ENCODE assay signal across 27 cellular contexts in genomic region chr13:83295684-83296083, GRCh38.
"Had no signal": no experiment of that assay in that cellular context is flagged by ENCODE, and none has a peak within 500 bp of the region (broad histone marks: within the 10 kb centered on the region; RNA-seq: fewer than 3 reads in every experiment).

No MANE protein-coding gene starts in this region.

- H3K27me3 ChIP-seq: ascending aorta, breast epithelium, cardiac muscle cell, colonic mucosa, esophagus squamous epithelium had no signal

- H3K36me3 ChIP-seq: ascending aorta, breast epithelium, cardiac muscle cell, colonic mucosa, esophagus squamous epithelium had no signal

- ATAC-seq: activated CD4-positive, alpha-beta T cell treated with anti-CD3 and anti-CD28 coated beads for 36 hours; activated CD8-positive, alpha-beta memory T cell treated with anti-CD3 and anti-CD28 coated beads, Interleukin-2, amount 10 ng/mL, durations not matched to agents 7 days and 5 days; activated CD8-positive, alpha-beta T cell treated with anti-CD3 and anti-CD28 coated beads, Interleukin-2, amount 10 ng/mL, durations not matched to agents 7 days and 5 days; activated naive CD4-positive, alpha-beta T cell treated with anti-CD3 and anti-CD28 coated beads, Interleukin-2, amount 50 U/mL, for 72 hours; activated T-cell treated with anti-CD3 and anti-CD28 coated beads, Interleukin-2, amount 50 U/mL, for 72 hours; T-helper 17 cell had no signal

- H3K4me3 ChIP-seq: ascending aorta, breast epithelium, cardiac muscle cell, colonic mucosa, esophagus squamous epithelium had no signal

- H3K4me1 ChIP-seq: ascending aorta, breast epithelium, colonic mucosa, esophagus squamous epithelium had no signal

- H3K9me3 ChIP-seq: ascending aorta, breast epithelium, colonic mucosa had no signal

- DNase-seq: activated CD4-positive, alpha-beta memory T cell treated with anti-CD3 and anti-CD28 coated beads for 36 hours; activated CD4-positive, alpha-beta T cell treated with anti-CD3 and anti-CD28 coated beads for 36 hours; activated CD4-positive, alpha-beta T cell treated with anti-CD3 and anti-CD28 coated beads, Interleukin-2, amount 10 ng/mL, durations not matched to agents 24 days and 14 days; activated CD4-positive, CD25-positive, alpha-beta regulatory T cell; activated CD4-positive, CD25-positive, alpha-beta regulatory T cell treated with anti-CD3 and anti-CD28 coated beads, Interleukin-2, amount 50 U/mL, for 72 hours; activated CD8-positive, alpha-beta memory T cell treated with anti-CD3 and anti-CD28 coated beads, Interleukin-2, amount 10 ng/mL, durations not matched to agents 7 days and 5 days; activated CD8-positive, alpha-beta memory T cell treated with anti-CD3 and anti-CD28 coated beads, Interleukin-2, amount 50 U/mL, for 4 hours; activated CD8-positive, alpha-beta T cell treated with anti-CD3 and anti-CD28 coated beads, Interleukin-2, amount 10 ng/mL, durations not matched to agents 7 days and 5 days; activated gamma-delta T cell; activated naive CD4-positive, alpha-beta T cell; activated naive CD4-positive, alpha-beta T cell treated with anti-CD3 and anti-CD28 coated beads, Interleukin-2, amount 10 ng/mL, durations not matched to agents 7 days and 5 days; activated naive CD8-positive, alpha-beta T cell treated with anti-CD3 and anti-CD28 coated beads, Interleukin-2, amount 10 ng/mL, durations not matched to agents 7 days and 5 days; activated T-cell treated with anti-CD3 and anti-CD28 coated beads, Interleukin-2, amount 50 U/mL, for 24 hours; activated T-cell treated with anti-CD3 and anti-CD28 coated beads, Interleukin-2, amount 50 U/mL, for 72 hours; central memory CD4-positive, alpha-beta T cell; cerebellar nuclear complex; colonic mucosa; effector CD8-positive, alpha-beta T cell; esophagus squamous epithelium; head of caudate nucleus; hippocampal formation; T-helper 17 cell had no signal

- H3K27ac ChIP-seq: ascending aorta, breast epithelium, cardiac muscle cell, colonic mucosa, epithelial cell of prostate, esophagus squamous epithelium had no signal
